ENCODE assay signal across 2 cellular contexts in genomic region chr7:29192811-29193210, GRCh38.
TF ChIP-seq lines count a peak whose summit lies in the region.

No MANE protein-coding gene starts in this region.

TF ChIP-seq in HepG2, 621 proteins besides CTCF, POLR2A, EP300 and RAD21:
- TF ChIP-seq SAFB2 (CRISPR knock-in tag; IDR thresholded peaks at IDR 0.05; ENCODE audit: borderline replicate concordance, low read depth) (no peak), PLSCR1 (CRISPR knock-in tag; IDR thresholded peaks at IDR 0.05; ENCODE audit: borderline replicate concordance) (no peak), ZNF646 (CRISPR knock-in tag; IDR thresholded peaks at IDR 0.05) (no peak), JDP2 (CRISPR knock-in tag; IDR thresholded peaks at IDR 0.05; ENCODE audit: borderline replicate concordance) (no peak), ZIK1 (CRISPR knock-in tag; IDR thresholded peaks at IDR 0.05; ENCODE audit: borderline replicate concordance, low read depth) (no peak), NAIF1 (CRISPR knock-in tag; IDR thresholded peaks at IDR 0.05; ENCODE audit: borderline replicate concordance) (no peak), ZFP91 (CRISPR knock-in tag; IDR thresholded peaks at IDR 0.05; ENCODE audit: borderline replicate concordance) (no peak), FOXC1 (CRISPR knock-in tag; IDR thresholded peaks at IDR 0.05; ENCODE audit: borderline replicate concordance) (no peak), ZNF83 (CRISPR knock-in tag; IDR thresholded peaks at IDR 0.05; ENCODE audit: borderline replicate concordance) (no peak)

TF ChIP-seq in K562, 482 proteins besides CTCF, POLR2A, EP300 and RAD21:
- TF ChIP-seq TFE3 (CRISPR knock-in tag; IDR thresholded peaks at IDR 0.05) (peak; percentile 41; the same call in 1 of the 2 replicates), USF1 (CRISPR knock-in tag; IDR thresholded peaks at IDR 0.05) (peak; percentile 72), RAD51 (IDR thresholded peaks at IDR 0.05; ENCODE audit: borderline replicate concordance, low read depth) (peak; percentile 16; the same call in 1 of the 2 replicates), JUN (IDR thresholded peaks at IDR 0.05; ENCODE audit: borderline replicate concordance, low read depth, low read length) (no peak), JUN (CRISPR knock-in tag; IDR thresholded peaks at IDR 0.05; ENCODE audit: borderline replicate concordance) (no peak), USF2 (CRISPR knock-in tag; IDR thresholded peaks at IDR 0.05) (peak; percentile 63), TARDBP (IDR thresholded peaks at IDR 0.05) (no peak)
